In the genomic region with DNA sequence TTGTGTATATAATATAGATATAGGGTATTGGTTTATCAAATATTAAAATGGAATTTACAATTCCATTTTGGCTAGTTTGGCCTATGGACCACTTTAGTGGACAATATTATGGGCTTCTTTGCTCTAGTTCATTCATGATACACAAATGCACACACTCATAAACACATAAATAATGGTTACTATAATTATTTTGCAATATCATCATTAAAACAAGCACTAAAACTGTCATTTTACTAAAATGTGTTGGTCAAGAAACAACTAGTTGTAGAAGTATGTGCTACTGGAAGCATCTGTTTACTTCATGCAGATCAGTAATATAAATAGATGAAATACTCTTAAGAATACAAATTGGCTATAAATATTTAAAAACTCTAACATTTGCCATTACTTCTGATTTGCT, we compare ENCODE assay signal across 8 cellular contexts.
"Had no signal": no experiment of that assay in that cellular context is flagged by ENCODE, and none has a peak within 500 bp of the region (broad histone marks: within the 10 kb centered on the region; RNA-seq: fewer than 3 reads in every experiment).

No MANE protein-coding gene starts in this region.

- H2AFZ ChIP-seq: GM23338 had no signal

- DNase-seq: H9, HCEC 1CT, Karpas-422, KBM-7 had no signal

- ATAC-seq: GM23338 had no signal

- H3K9ac ChIP-seq: KMS-11 had no signal

- H3K4me3 ChIP-seq: GM23338 had no signal

- H3K27ac ChIP-seq: KMS-11 had no signal

- FAIRE-seq: H1, HTR-8/SVneo had no signal

- H3K4me2 ChIP-seq: GM23338, KMS-11 had no signal
